24 cellular contexts compared by ENCODE assay signal in genomic region chr3:17432237-17432636, GRCh38.
DNase-seq lines count a peak whose midpoint lies in the region; FAIRE-seq and TF ChIP-seq lines count a peak whose summit lies in the region.
"Had no signal": no experiment of that assay in that cellular context is flagged by ENCODE, and none has a peak within 500 bp of the region (broad histone marks: within the 10 kb centered on the region; RNA-seq: fewer than 3 reads in every experiment).

No MANE protein-coding gene starts in this region.

- H3K4me3 ChIP-seq in Karpas-422 (ENCODE audit: low read length) (no peak overlapping the region), H1 (ENCODE audit: extremely low read depth in 1 of 4, insufficient read depth in 2 of 4, low read depth in 3 of 4, low read length in 4 of 4) (no peak overlapping the region), mesenchymal stem cell (ENCODE audit: insufficient read depth in 1 of 2, low read depth in 1 of 2, low read length in 2 of 2) (no peak overlapping the region)
- H3K4me3 ChIP-seq: stomach had no signal

- POLR2A ChIA-PET in H1 (lab: Charles Lee; ENCODE audit: partially characterized antibody) = interaction anchor here (1.1 kb wide), 1 partner anchor 26 kb away, joined by 3 read pairs; no protein-coding TSS in a partner anchor

- H2BK5ac ChIP-seq in H1 (ENCODE audit: low read depth, low read length) (no peak overlapping the region), mesenchymal stem cell (ENCODE audit: low read depth, low read length, poor library complexity, severe bottlenecking) (no peak overlapping the region)

- no peak overlapping the region for H3K14ac ChIP-seq in H1 (ENCODE audit: insufficient read length)
- H3K14ac ChIP-seq in mesenchymal stem cell (ENCODE audit: low read length in 2 of 2) = no peak overlapping the region

- no peaks in the 10 kb centered on the region for H4K20me1 ChIP-seq in Karpas-422 (ENCODE audit: insufficient read depth, low read depth, low read length)
- H4K20me1 ChIP-seq in H1 (replicated peaks in 1 of 2; ENCODE audit: control insufficient read depth in 1 of 2, insufficient read depth in 2 of 2, low read length in 2 of 2) = no peaks in the 10 kb centered on the region

- no peak for FAIRE-seq in H1 (lab: Jason Lieb, UNC)

- no peak for TF ChIP-seq RAD21 in H1 (IDR thresholded peaks at IDR 0.05 in 1 of 2, conservative IDR thresholded peaks at IDR 0.05 in 1 of 2; ENCODE audit: low read depth in 2 of 2, low read length in 2 of 2)

- no peak for TF ChIP-seq CTCF in H1 (IDR thresholded peaks at IDR 0.05; ENCODE audit: control extremely low read depth in 1 of 3, insufficient read depth in 1 of 3, low read depth in 1 of 3, low read length in 3 of 3)

- no peak overlapping the region for H4K91ac ChIP-seq in H1 (replicated peaks; ENCODE audit: insufficient read length, low read length)
- no peak overlapping the region for H4K91ac ChIP-seq in mesenchymal stem cell (ENCODE audit: low read length)

- H2BK120ac ChIP-seq in H1 (replicated peaks; ENCODE audit: low read depth, low read length) (no peak overlapping the region), mesenchymal stem cell (ENCODE audit: low read depth, low read length) (no peak overlapping the region)

- H4K5ac ChIP-seq in H1 (ENCODE audit: insufficient read length, low read depth, low read length) = no peak overlapping the region

- peaks cover 28% of the 10 kb centered on the region for H3K4me1 ChIP-seq in Karpas-422 (ENCODE audit: low read length)
- H3K4me1 ChIP-seq in H1 (replicated peaks in 1 of 4; ENCODE audit: control insufficient read depth in 3 of 4, insufficient read depth in 4 of 4, low read length in 3 of 4) = peaks cover 0 to 5% (median 0%) of the 10 kb centered on the region in 4 experiments; a peak in 2 of 7 replicates
- H3K4me1 ChIP-seq in mesenchymal stem cell (ENCODE audit: control insufficient read depth, insufficient read depth, low read depth, low read length) = no peaks in the 10 kb centered on the region
- H3K4me1 ChIP-seq: parathyroid adenoma had no signal

- H3K9me3 ChIP-seq in Karpas-422 (ENCODE audit: low read length) = no peaks in the 10 kb centered on the region; the same call in 1 of the 2 replicates
- no peaks in the 10 kb centered on the region for H3K9me3 ChIP-seq in H1 (ENCODE audit: insufficient read depth in 2 of 2, low read depth in 1 of 2, low read length in 1 of 2)
- no peaks in the 10 kb centered on the region for H3K9me3 ChIP-seq in mesenchymal stem cell (ENCODE audit: control insufficient read depth, low read length)
- H3K9me3 ChIP-seq: stomach had no signal

- no peaks in the 10 kb centered on the region for H3K9me2 ChIP-seq in Karpas-422 (replicated peaks; ENCODE audit: insufficient read depth, low read length)

- H3K56ac ChIP-seq in H1 (replicated peaks; ENCODE audit: insufficient read length, low read depth, low read length) = no peak overlapping the region

- H3K36me3 ChIP-seq in Karpas-422 (ENCODE audit: insufficient read depth, low read length) (0 out of 2 replicates have a peak, but pooled peaks cover 8% of the 10 kb centered on the region), H1 (ENCODE audit: control insufficient read depth in 2 of 4, insufficient read depth in 4 of 4, low read length in 3 of 4) (no peaks in the 10 kb centered on the region), mesenchymal stem cell (ENCODE audit: control insufficient read depth in 1 of 2, insufficient read depth in 2 of 2, low read depth in 1 of 2, low read length in 2 of 2) (peaks cover 0 to 3% of the 10 kb centered on the region in 2 experiments)
- H3K36me3 ChIP-seq: stomach had no signal

- H3K4me2 ChIP-seq in Karpas-422 (ENCODE audit: low read depth, low read length, poor library complexity, severe bottlenecking) = no peak overlapping the region
- no peak overlapping the region for H3K4me2 ChIP-seq in H1 (ENCODE audit: insufficient read depth in 1 of 2, low read depth in 2 of 2, low read length in 2 of 2)
- H3K4me2 ChIP-seq in mesenchymal stem cell (ENCODE audit: low read length, poor library complexity, severe bottlenecking) = no peak overlapping the region

- H3K23me2 ChIP-seq in H1 (ENCODE audit: low read depth, low read length) = no peaks in the 10 kb centered on the region

- no peak overlapping the region for H3K18ac ChIP-seq in H1 (ENCODE audit: extremely low read depth, low read length)
- no peak overlapping the region for H3K18ac ChIP-seq in mesenchymal stem cell (ENCODE audit: low read depth in 1 of 2, low read length in 2 of 2)

- peak overlapping the region; percentile 60 for H3K27ac ChIP-seq in Karpas-422 (ENCODE audit: low read length)
- H3K27ac ChIP-seq in H1 (ENCODE audit: low read depth, low read length) = no peak overlapping the region
- no peak overlapping the region for H3K27ac ChIP-seq in mesenchymal stem cell (ENCODE audit: low read length, poor library complexity, severe bottlenecking)
- H3K27ac ChIP-seq: parathyroid adenoma, stomach, VCaP had no signal

- CTCF ChIA-PET in H1 (lab: Charles Lee; ENCODE audit: partially characterized antibody) = interaction anchor here (0.6 to 2.1 kb wide), 4 partner anchors 213 to 409 kb away, joined by 3 to 6 read pairs (median 3); no protein-coding TSS in a partner anchor

- H3K27me3 ChIP-seq in Karpas-422 (ENCODE audit: low read length) = no peaks in the 10 kb centered on the region
- no peaks in the 10 kb centered on the region for H3K27me3 ChIP-seq in H1 (replicated peaks in 1 of 4; ENCODE audit: control insufficient read depth in 3 of 4, extremely low read depth in 1 of 4, insufficient read depth in 3 of 4, low read length in 3 of 4)
- no peaks in the 10 kb centered on the region for H3K27me3 ChIP-seq in mesenchymal stem cell (ENCODE audit: control insufficient read depth in 1 of 2, insufficient read depth in 1 of 2, low read length in 2 of 2)
- H3K27me3 ChIP-seq: stomach had no signal

- no peak for TF ChIP-seq POLR2A in H1 (IDR thresholded peaks at IDR 0.05; ENCODE audit: control extremely low read depth in 1 of 2, low read depth in 2 of 2, low read length in 2 of 2)

- H2AK5ac ChIP-seq in H1 (ENCODE audit: low read depth, low read length) = no peak overlapping the region
- no peak overlapping the region for H2AK5ac ChIP-seq in mesenchymal stem cell (ENCODE audit: low read length, severe bottlenecking)

- peak; percentile 18 for DNase-seq in EH (ENCODE audit: low read depth)
- peak; percentile 54 for DNase-seq in Karpas-422
- no peak for DNase-seq in H1 (ENCODE audit: low read depth in 1 of 2, low spot score in 2 of 2)
- DNase-seq in mesenchymal stem cell = peak; percentile 18
- no peak for DNase-seq in T1000 (lab: John Stamatoyannopoulos, UW)
- DNase-seq in NCI-H1930 (lab: John Stamatoyannopoulos, UW) = no peak
- DNase-seq in SIG-M5 (lab: John Stamatoyannopoulos, UW) = no peak
- DNase-seq in NCI-H128 (lab: John Stamatoyannopoulos, UW; ENCODE audit: unreplicated experiment) = no peak
- DNase-seq: activated CD4-positive, alpha-beta T cell treated with anti-CD3 and anti-CD28 coated beads, Interleukin-2, amount 50 U/mL, for 4 hours; activated gamma-delta T cell treated with Interleukin-2 at 50 U/mL for 16 hours; activated T-cell treated with anti-CD3 and anti-CD28 coated beads for 4 hours; amniotic stem cell; CD4-positive, alpha-beta T cell; cerebellar nuclear complex; DMS153; effector CD8-positive, alpha-beta T cell; GOT3; Kasumi-1; NCI-H1092; NCI-H2081 treated with DMSO at 0.1 percent for 48 hours; NCI-H524 treated with DMSO at 0.1 percent for 48 hours; stomach had no signal

- TF ChIP-seq EP300 in H1 (IDR thresholded peaks at IDR 0.05; ENCODE audit: borderline replicate concordance in 1 of 2, low read depth in 2 of 2, low read length in 2 of 2) = no peak

- H3K9ac ChIP-seq in Karpas-422 (ENCODE audit: low read length) = no peak overlapping the region
- no peak overlapping the region for H3K9ac ChIP-seq in H1 (replicated peaks in 1 of 4; ENCODE audit: extremely low read depth in 1 of 4, low read depth in 3 of 4, low read length in 3 of 4)
- H3K9ac ChIP-seq in mesenchymal stem cell (ENCODE audit: low read length) = peak overlapping the region; percentile 65
- H3K9ac ChIP-seq: parathyroid adenoma had no signal

- no peak overlapping the region for H2BK20ac ChIP-seq in H1 (ENCODE audit: low read length)

- H3K23ac ChIP-seq in H1 (ENCODE audit: insufficient read length) (no peak overlapping the region), mesenchymal stem cell (ENCODE audit: low read length in 2 of 2) (no peak overlapping the region)

- H3K79me2 ChIP-seq in Karpas-422 (ENCODE audit: low read length) (peaks cover 17% of the 10 kb centered on the region), H1 (ENCODE audit: control insufficient read depth in 1 of 2, insufficient read depth in 2 of 2, low read length in 2 of 2) (no peaks in the 10 kb centered on the region)
- H3K79me2 ChIP-seq: parathyroid adenoma had no signal

- no peak overlapping the region for H2BK15ac ChIP-seq in H1 (ENCODE audit: low read length)
- no peak overlapping the region for H2BK15ac ChIP-seq in mesenchymal stem cell (ENCODE audit: low read depth, poor library complexity, severe bottlenecking)

- no peak overlapping the region for H2AFZ ChIP-seq in Karpas-422 (ENCODE audit: low read length)
- no peak overlapping the region for H2AFZ ChIP-seq in H1 (ENCODE audit: low read length)
- H2AFZ ChIP-seq in mesenchymal stem cell (ENCODE audit: low read depth, low read length) = no peak overlapping the region
- H2AFZ ChIP-seq: parathyroid adenoma had no signal

- H4K8ac ChIP-seq in H1 (ENCODE audit: extremely low read depth, insufficient read depth, low read length) (no peak overlapping the region), mesenchymal stem cell (ENCODE audit: low read length) (no peak overlapping the region)

- H2BK12ac ChIP-seq in H1 (ENCODE audit: low read depth, low read length) = no peak overlapping the region
- H2BK12ac ChIP-seq in mesenchymal stem cell (ENCODE audit: low read length in 2 of 2) = no peak overlapping the region

- H3K79me1 ChIP-seq in H1 (ENCODE audit: low read depth, low read length) (no peaks in the 10 kb centered on the region), mesenchymal stem cell (replicated peaks; ENCODE audit: low read length, poor library complexity, severe bottlenecking) (peaks cover 8% of the 10 kb centered on the region)

- H3K4ac ChIP-seq in H1 (replicated peaks; ENCODE audit: insufficient read length, low read depth, low read length) = no peak overlapping the region
- no peak overlapping the region for H3K4ac ChIP-seq in mesenchymal stem cell (ENCODE audit: low read depth in 1 of 2, low read length in 2 of 2)

TF ChIP-seq in H1, 55 proteins besides CTCF, POLR2A, EP300 and RAD21:
- TF ChIP-seq MAFK (IDR thresholded peaks at IDR 0.05; ENCODE audit: low read depth, low read length) (peak; percentile 53; the same call in 1 of the 2 replicates), BACH1 (IDR thresholded peaks at IDR 0.05; ENCODE audit: low read length) (peak; percentile 69; the same call in 1 of the 2 replicates), TCF12 (IDR thresholded peaks at IDR 0.05; ENCODE audit: low read depth, low read length) (no peak)

Comparison
In these comparisons a context has a peak if more than half of its experiments do, and no peak if none do; other contexts are left out.
1. DNase-seq: peak in EH (single experiment), Karpas-422 (single experiment) and mesenchymal stem cell (single experiment); none in H1 (0 of 2), T1000 (single experiment), NCI-H1930 (0 of 2), SIG-M5 (single experiment) and NCI-H128 (single experiment).